14 cellular contexts compared by ENCODE assay signal in the genomic region with DNA sequence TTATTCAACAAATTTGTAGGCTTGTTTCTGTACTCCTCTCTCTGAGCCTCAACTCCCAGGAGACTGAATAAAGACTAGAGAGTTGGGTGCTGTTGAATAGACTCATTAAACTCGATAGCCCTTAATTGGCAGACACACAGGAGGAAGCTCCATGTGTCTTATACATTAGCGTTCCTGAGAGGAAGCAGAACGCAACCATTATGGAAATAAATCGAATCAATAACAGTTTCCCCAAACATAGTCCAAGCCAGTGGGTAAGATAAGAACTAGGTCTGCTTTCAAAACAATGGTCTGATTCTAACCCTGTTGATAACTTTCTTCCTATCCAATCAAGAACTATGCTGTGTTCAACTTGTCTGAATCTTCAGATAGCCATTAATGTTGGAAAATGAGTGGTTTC.
DNase-seq lines count a peak whose midpoint lies in the region; ATAC-seq, FAIRE-seq and TF ChIP-seq lines count a peak whose summit lies in the region.
"Had no signal": no experiment of that assay in that cellular context is flagged by ENCODE, and none has a peak within 500 bp of the region (broad histone marks: within the 10 kb centered on the region; RNA-seq: fewer than 3 reads in every experiment).

No MANE protein-coding gene starts in this region.

- intact Hi-C loops in CD4-positive, alpha-beta T cell (cut with DNase I, micrococcal nuclease), result no loop called here

- H4K8ac ChIP-seq in neuronal stem cell (ENCODE audit: low read depth, low read length), result no peak overlapping the region

- no peak overlapping the region for H3K4me2 ChIP-seq in neuronal stem cell (ENCODE audit: insufficient read depth, low read length, poor library complexity, severe bottlenecking)
- H3K4me2 ChIP-seq: GM23338 had no signal

- no peak overlapping the region for H3K14ac ChIP-seq in neuronal stem cell (ENCODE audit: low read length)

- CTCF ChIA-PET in CD4-positive, alpha-beta T cell (lab: Charles Lee), result no interaction called here

- H2AK5ac ChIP-seq in neuronal stem cell (ENCODE audit: low read depth, low read length), result no peak overlapping the region

- no peak overlapping the region for H2BK15ac ChIP-seq in neuronal stem cell (ENCODE audit: low read length)

- H3K27me3 ChIP-seq in CD4-positive, alpha-beta T cell (ENCODE audit: control insufficient read depth, insufficient read depth, low read length), result no peaks in the 10 kb centered on the region
- H3K27me3 ChIP-seq in neuronal stem cell (ENCODE audit: control insufficient read depth in 3 of 3, insufficient read depth in 3 of 3, low read depth in 1 of 3, low read length in 3 of 3), result no peaks in the 10 kb centered on the region

- DNase-seq in NCI-H1436 (lab: John Stamatoyannopoulos, UW), result peak; percentile 7
- DNase-seq in NCI-H1436 treated with DMSO at 0.1 percent for 48 hours (lab: John Stamatoyannopoulos, UW), result no peak
- DNase-seq in CD4-positive, alpha-beta T cell, result no peak
- peak; percentile 2 for DNase-seq in NCI-H69 (lab: John Stamatoyannopoulos, UW)
- no peak for DNase-seq in neuronal stem cell (ENCODE audit: low spot score)
- no peak for DNase-seq in D721Med (ENCODE audit: insufficient read length, low spot score)
- DNase-seq in NCI-H1092 treated with DMSO at 0.1 percent for 48 hours (lab: John Stamatoyannopoulos, UW), result no peak
- DNase-seq: 8988T; AML-193; CD4-positive, CD25-positive, alpha-beta regulatory T cell; H7 had no signal

- H3K36me3 Mint-ChIP-seq in CD4-positive, alpha-beta T cell (ENCODE audit: low read depth), result no peaks in the 10 kb centered on the region
- H3K36me3 Mint-ChIP-seq: CD4-positive, CD25-positive, alpha-beta regulatory T cell had no signal

- POLR2A ChIA-PET in CD4-positive, alpha-beta T cell (lab: Charles Lee), result no interaction called here

- H3K4ac ChIP-seq in neuronal stem cell (ENCODE audit: low read length), result no peak overlapping the region

- H2AFZ ChIP-seq in neuronal stem cell (ENCODE audit: low read length), result peak overlapping the region; percentile 64

- H3K9ac ChIP-seq in neuronal stem cell (ENCODE audit: low read depth, low read length, poor library complexity), result no peak overlapping the region
- H3K9ac ChIP-seq: BLaER1 treated with 17β-estradiol and CSF1 and Interleukin-3, amounts not matched to agents 10 nM and 100 nM had no signal

- no peak for TF ChIP-seq CTCF in CD4-positive, alpha-beta T cell (IDR thresholded peaks at IDR 0.05)
- TF ChIP-seq CTCF in D721Med (IDR thresholded peaks at IDR 0.05; ENCODE audit: insufficient read depth, missing control alignments), result no peak

- H3K18ac ChIP-seq in neuronal stem cell (ENCODE audit: low read length), result no peak overlapping the region

- H2BK5ac ChIP-seq in neuronal stem cell (ENCODE audit: low read length), result no peak overlapping the region

- ATAC-seq in CD4-positive, alpha-beta T cell (ENCODE audit: poor library complexity), result no peak
- ATAC-seq: GM23338 had no signal

- no peak overlapping the region for H2BK12ac ChIP-seq in neuronal stem cell (ENCODE audit: low read length)

- H3K4me3 Mint-ChIP-seq in CD4-positive, alpha-beta T cell, result no peak overlapping the region
- H3K4me3 Mint-ChIP-seq: CD4-positive, CD25-positive, alpha-beta regulatory T cell; GM23338 had no signal

- H3K4me1 ChIP-seq in neuronal stem cell (ENCODE audit: control insufficient read depth in 2 of 2, insufficient read depth in 1 of 2, low read depth in 1 of 2, low read length in 2 of 2), result peaks cover 0 to 3% of the 10 kb centered on the region in 2 donors

- H3K27me3 Mint-ChIP-seq in CD4-positive, alpha-beta T cell, result no peaks in the 10 kb centered on the region
- H3K27me3 Mint-ChIP-seq: CD4-positive, CD25-positive, alpha-beta regulatory T cell had no signal

- H3K27ac ChIP-seq in CD4-positive, alpha-beta T cell (ENCODE audit: low read depth, low read length), result no peak overlapping the region
- no peak overlapping the region for H3K27ac ChIP-seq in neuronal stem cell (replicated peaks; ENCODE audit: low read length)
- H3K27ac ChIP-seq: BLaER1 treated with 17β-estradiol and CSF1 and Interleukin-3, amounts not matched to agents 10 nM and 100 nM had no signal

- no CpG with 5 or more reads among the region's 4 CpGs for WGBS in neuronal stem cell (ENCODE audit: extremely low coverage in 2 of 2, insufficient read length in 2 of 2, insufficient replicate concordance in 1 of 2), 2 donors

- no peaks in the 10 kb centered on the region for H3K9me3 Mint-ChIP-seq in CD4-positive, alpha-beta T cell
- H3K9me3 Mint-ChIP-seq: GM23338 had no signal

- peaks cover 18% of the 10 kb centered on the region for H3K4me1 Mint-ChIP-seq in CD4-positive, alpha-beta T cell (ENCODE audit: low read depth)

- no peak overlapping the region for H2BK120ac ChIP-seq in neuronal stem cell (ENCODE audit: low read depth, low read length)

- no peaks in the 10 kb centered on the region for H3K36me3 ChIP-seq in neuronal stem cell (replicated peaks in 1 of 2; ENCODE audit: control insufficient read depth in 2 of 2, insufficient read depth in 2 of 2, low read length in 2 of 2)
- H3K36me3 ChIP-seq: BLaER1 treated with 17β-estradiol and CSF1 and Interleukin-3, amounts not matched to agents 10 nM and 100 nM had no signal

- peak overlapping the region; percentile 57 for H3K27ac Mint-ChIP-seq in CD4-positive, alpha-beta T cell
- H3K27ac Mint-ChIP-seq: CD4-positive, CD25-positive, alpha-beta regulatory T cell; GM23338 had no signal

- no peaks in the 10 kb centered on the region for H3K9me3 ChIP-seq in CD4-positive, alpha-beta T cell (ENCODE audit: control insufficient read depth, low read length)
- H3K9me3 ChIP-seq in neuronal stem cell (replicated peaks in 1 of 2; ENCODE audit: control insufficient read depth in 2 of 2, insufficient read depth in 1 of 2, low read depth in 1 of 2, low read length in 2 of 2), result no peaks in the 10 kb centered on the region

- H4K91ac ChIP-seq in neuronal stem cell (ENCODE audit: low read depth, low read length, poor library complexity), result no peak overlapping the region

- no peak overlapping the region for H3K4me3 ChIP-seq in neuronal stem cell (ENCODE audit: low read length in 2 of 2)
- H3K4me3 ChIP-seq: BLaER1 treated with 17β-estradiol and CSF1 and Interleukin-3, amounts not matched to agents 10 nM and 100 nM; GM23338 had no signal

- FAIRE-seq in D721Med (lab: Jason Lieb, UNC), result no peak
- FAIRE-seq: GM18507 had no signal

- no peaks in the 10 kb centered on the region for H3K79me1 ChIP-seq in neuronal stem cell (ENCODE audit: low read depth, low read length)

- no peak overlapping the region for H3K23ac ChIP-seq in neuronal stem cell (ENCODE audit: low read depth, low read length, poor library complexity)

Comparison
In these comparisons a context has a peak if more than half of its experiments do, and no peak if none do; other contexts are left out.
1. DNase-seq: peak in NCI-H1436 (single experiment) and NCI-H69 (single experiment); none in NCI-H1436 treated with DMSO at 0.1 percent for 48 hours (single experiment), CD4-positive, alpha-beta T cell (0 of 10), neuronal stem cell (single experiment), D721Med (single experiment) and NCI-H1092 treated with DMSO at 0.1 percent for 48 hours (single experiment).